In the genomic region with DNA sequence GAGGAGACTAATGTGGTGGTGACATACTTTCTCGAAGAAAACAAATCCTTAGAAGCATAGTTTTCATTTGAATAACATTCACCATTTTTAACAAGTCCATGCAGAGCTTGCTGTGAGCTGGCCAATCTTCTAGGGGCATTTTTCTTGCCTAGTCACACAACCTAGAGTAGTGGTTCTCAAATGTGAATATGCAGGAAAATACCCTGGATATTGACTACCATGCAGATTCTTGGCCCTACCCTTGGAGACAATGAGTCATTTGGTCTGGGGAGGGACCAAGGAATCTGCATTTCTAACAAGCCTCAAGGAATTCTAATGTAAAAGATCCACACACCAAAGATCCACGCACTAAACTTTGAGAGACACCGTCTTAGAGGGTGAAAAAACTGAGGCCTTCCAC, we compare ENCODE assay signal across 13 cellular contexts. TPM values are rescaled to one million over a fixed set of nuclear protein-coding genes. Genes with fewer than 3 reads are reported as not detected.
DNase-seq lines count a peak whose midpoint lies in the region; ATAC-seq and TF ChIP-seq lines count a peak whose summit lies in the region.
"Had no signal": no experiment of that assay in that cellular context is flagged by ENCODE, and none has a peak within 500 bp of the region (broad histone marks: within the 10 kb centered on the region; RNA-seq: fewer than 3 reads in every experiment).

No MANE protein-coding gene starts in this region.

- DNase-seq in mammary epithelial cell (peak; percentile 51), breast epithelium (ENCODE audit: low spot score in 2 of 2) (no peak), upper lobe of right lung (no peak), ACHN (no peak), GM03348 (ENCODE audit: low spot score) (no peak)
- DNase-seq: NCI-H1930, NCI-H446, OCI-M1 had no signal

- H3K79me2 ChIP-seq in mammary epithelial cell (ENCODE audit: insufficient read depth, low read length), result no peaks in the 10 kb centered on the region

- peaks cover 39% of the 10 kb centered on the region for H3K36me3 Mint-ChIP-seq in nephron (ENCODE audit: low read depth)

- intact Hi-C loops in mammary epithelial cell (cut with micrococcal nuclease) (no loop called here), breast epithelium (cut with DNase I; ENCODE audit: low total_unique reads) (no loop called here), upper lobe of right lung (cut with DNase I) (no loop called here)

- H3K9me3 ChIP-seq in mammary epithelial cell (replicated peaks; ENCODE audit: insufficient read depth, low read length) (no peaks in the 10 kb centered on the region), breast epithelium (no peaks in the 10 kb centered on the region), upper lobe of right lung (no peaks in the 10 kb centered on the region)

- H3K4me2 ChIP-seq in mammary epithelial cell (ENCODE audit: insufficient read depth, low read depth, low read length), result no peak overlapping the region

- H3K27me3 Mint-ChIP-seq in nephron (ENCODE audit: low read depth), result peaks cover 4% of the 10 kb centered on the region

- H2AFZ ChIP-seq in mammary epithelial cell (ENCODE audit: low read depth, low read length), result no peak overlapping the region

- ATAC-seq in upper lobe of right lung, result no peak
- no peak for ATAC-seq in HG02884 (IDR thresholded peaks at IDR 0.05; ENCODE audit: unreplicated experiment)

- CTCF ChIA-PET in mammary epithelial cell (lab: Charles Lee; ENCODE audit: low non-redundant PET), result interaction anchor here (0.7 kb wide), 1 partner anchor 42 kb away, joined by 3 read pairs; no protein-coding TSS in a partner anchor

- no peak overlapping the region for H3K9ac ChIP-seq in mammary epithelial cell (ENCODE audit: insufficient read depth, low read length)

- H3K36me3 ChIP-seq in mammary epithelial cell (ENCODE audit: insufficient read depth, low read length) (no peaks in the 10 kb centered on the region), breast epithelium (no peaks in the 10 kb centered on the region), upper lobe of right lung (no peaks in the 10 kb centered on the region)

- H3K27ac ChIP-seq in mammary epithelial cell (ENCODE audit: insufficient read depth, low read depth, low read length) (no peak overlapping the region), breast epithelium (no peak overlapping the region), cingulate gyrus (ENCODE audit: low read depth, low read length) (peak overlapping the region; percentile 39), upper lobe of right lung (no peak overlapping the region)
- H3K27ac ChIP-seq: C4-2B had no signal

- H3K27me3 ChIP-seq in mammary epithelial cell (ENCODE audit: insufficient read depth, low read length) (no peaks in the 10 kb centered on the region), breast epithelium (no peaks in the 10 kb centered on the region), upper lobe of right lung (no peaks in the 10 kb centered on the region)

- BruUV-seq in mammary epithelial cell (replicated peaks; lab: Mats Ljungman, UMichigan), result no TSS peak

- H3K4me3 ChIP-seq in mammary epithelial cell (replicated peaks in 1 of 3; ENCODE audit: insufficient read depth in 1 of 3, low read depth in 2 of 3, low read length in 3 of 3) (no peak overlapping the region), breast epithelium (no peak overlapping the region), upper lobe of right lung (no peak overlapping the region)

- no peak for TF ChIP-seq CTCF in mammary epithelial cell (conservative IDR thresholded peaks at IDR 0.05 in 1 of 2, IDR thresholded peaks at IDR 0.05 in 1 of 2; ENCODE audit: extremely low read depth in 1 of 2, insufficient read depth in 1 of 2, low read depth in 1 of 2, low read length in 2 of 2)
- no peak for TF ChIP-seq CTCF in breast epithelium (IDR thresholded peaks at IDR 0.05)
- TF ChIP-seq CTCF in nephron (IDR thresholded peaks at IDR 0.05; ENCODE audit: unreplicated experiment in 3 of 3), result no peak
- TF ChIP-seq CTCF in upper lobe of right lung (IDR thresholded peaks at IDR 0.05), result no peak

- no peak overlapping the region for H3K4me3 Mint-ChIP-seq in nephron

- no peaks in the 10 kb centered on the region for H4K20me1 ChIP-seq in mammary epithelial cell (ENCODE audit: insufficient read depth, low read length)

- in situ Hi-C loops in mammary epithelial cell (cut with MboI; ENCODE audit: low sequenced_read_pairs in 2 of 2) (no loop called here), ACHN (cut with HindIII; ENCODE audit: low pct_ligation_motif_present, low pct_unique_long_range_greater_than_20kb, low sequenced_read_pairs) (no loop called here)

- 73% methylated on average over 3 of the region's 3 CpGs for WGBS in mammary epithelial cell (ENCODE audit: low coverage, missing lambda C conversion rate)

- H3K4me1 ChIP-seq in mammary epithelial cell (ENCODE audit: insufficient read depth, low read length) (peaks cover 28% of the 10 kb centered on the region), breast epithelium (no peaks in the 10 kb centered on the region), upper lobe of right lung (no peaks in the 10 kb centered on the region)

- TF ChIP-seq POLR2A in breast epithelium (IDR thresholded peaks at IDR 0.05), result no peak

- peaks cover 33% of the 10 kb centered on the region for H3K4me1 Mint-ChIP-seq in nephron

- no peaks in the 10 kb centered on the region for H3K9me3 Mint-ChIP-seq in nephron

- peak overlapping the region; percentile 33 to 92 (median 88) for H3K27ac Mint-ChIP-seq in nephron

- dilution Hi-C loops in mammary epithelial cell (cut with HindIII; ENCODE audit: low sequenced_read_pairs), result no loop called here

RNA-seq across cellular contexts. Expression of a gene that starts 23.5 kb away (rescaled TPM):
- total RNA-seq in mammary epithelial cell (1 to 10 TPM in 1 of 2 donors, under 1 TPM in 1; 0.17 to 1.3 TPM), breast epithelium (under 1 TPM in 2 of 3 donors, not detected in 1; 0.15 to 0.33 TPM), upper lobe of right lung (0.23 TPM)
- 0.79 TPM for polyA plus RNA-seq in mammary epithelial cell
- not detected for polyA minus RNA-seq in mammary epithelial cell
- total RNA-seq: H4 had no signal
